8 cellular contexts compared by ENCODE assay signal in genomic region chr19:3699741-3700241, GRCh38. TPM values are rescaled to one million over a fixed set of nuclear protein-coding genes. Genes with fewer than 3 reads are reported as not detected.
DNase-seq lines count a peak whose midpoint lies in the region; ATAC-seq and TF ChIP-seq lines count a peak whose summit lies in the region.

No MANE protein-coding gene starts in this region.

- CTCF ChIA-PET in Calu3 (lab: Charles Lee): interaction anchor here (1.8 kb wide), 1 partner anchor 9 kb away, joined by 5 read pairs; the partner anchor contains the start of gene TJP3

- H3K9me3 Mint-ChIP-seq in Calu3 (ENCODE audit: low read depth, unreplicated experiment): no peaks in the 10 kb centered on the region

- H3K27me3 Mint-ChIP-seq in Calu3 (ENCODE audit: unreplicated experiment): no peaks in the 10 kb centered on the region

- peaks cover 0 to 2% (median 0%) of the 10 kb centered on the region in 3 donors for H3K27me3 ChIP-seq in gastrocnemius medialis

- no TSS peak for BruUV-seq in Calu3 (replicated peaks; lab: Mats Ljungman, UMichigan)

- H3K27ac Mint-ChIP-seq in Calu3 (ENCODE audit: unreplicated experiment): no peak overlapping the region

- in situ Hi-C loops in gastrocnemius medialis (cut with MboI; ENCODE audit: low sequenced_read_pairs in 4 of 4): loop anchor here in 2 of 4 donors (5.0 kb wide), 1 partner anchor 37 kb away; no protein-coding TSS in a partner anchor

- DNase-seq in Calu3 (no peak), HFF-Myc (ENCODE audit: extremely low read depth, low read depth) (no peak), fibroblast of pulmonary artery (ENCODE audit: low read depth) (no peak), gastrocnemius medialis (no peak), NCI-H345 (lab: John Stamatoyannopoulos, UW) (no peak)
- DNase-seq in stimulated activated CD4-positive, alpha-beta T cell treated with anti-CD3 and anti-CD28 coated beads, Interleukin-12 subunit alpha, Interleukin-12 subunit beta, amount 100 ng/mL, for 4 hours: no peak

- peak overlapping the region; percentile 82 for H3K4me3 ChIP-seq in HFF-Myc (replicated peaks; ENCODE audit: low read depth, low read length)
- peak overlapping the region; percentile 84 for H3K4me3 ChIP-seq in fibroblast of pulmonary artery (replicated peaks; ENCODE audit: low read depth, low read length)
- peak overlapping the region; percentile 59 to 90 (median 64) for H3K4me3 ChIP-seq in gastrocnemius medialis

- peaks cover 0 to 19% of the 10 kb centered on the region in 2 donors for H3K4me1 ChIP-seq in gastrocnemius medialis

- no peaks in the 10 kb centered on the region for H3K9me3 ChIP-seq in gastrocnemius medialis

- no peak for TF ChIP-seq POLR2A in gastrocnemius medialis (IDR thresholded peaks at IDR 0.05)

- intact Hi-C loops in Calu3 (cut with micrococcal nuclease; ENCODE audit: unreplicated experiment) (no loop called here), gastrocnemius medialis (cut with DNase I; ENCODE audit: low total_unique reads) (loop anchor here (1.0 kb wide), 2 partner anchors 29 to 33 kb away; no protein-coding TSS in a partner anchor)

- H3K27ac ChIP-seq in gastrocnemius medialis: peak overlapping the region; percentile 76 to 83 (median 81)

- peak overlapping the region; percentile 73 for H3K4me3 Mint-ChIP-seq in Calu3 (ENCODE audit: low read depth, unreplicated experiment)

- ATAC-seq in SK-N-SH treated with all-trans-retinoic acid at 6 μM for 48 hours: peak; percentile 11
- peak; percentile 12 to 22 for ATAC-seq in gastrocnemius medialis
- no peak for ATAC-seq in GM21390 (IDR thresholded peaks at IDR 0.05; ENCODE audit: unreplicated experiment)

- H3K36me3 Mint-ChIP-seq in Calu3 (ENCODE audit: insufficient read depth, unreplicated experiment): peaks cover 23% of the 10 kb centered on the region

- TF ChIP-seq CTCF in Calu3 (IDR thresholded peaks at IDR 0.05; ENCODE audit: unreplicated experiment): no peak
- no peak for TF ChIP-seq CTCF in HFF-Myc (IDR thresholded peaks at IDR 0.05; ENCODE audit: low read depth, low read length, missing control alignments)
- no peak for TF ChIP-seq CTCF in fibroblast of pulmonary artery (IDR thresholded peaks at IDR 0.05; ENCODE audit: low read length, missing control alignments)
- no peak for TF ChIP-seq CTCF in gastrocnemius medialis (IDR thresholded peaks at IDR 0.05 in 4 of 5, conservative IDR thresholded peaks at IDR 0.05 in 1 of 5)

- H3K36me3 ChIP-seq in gastrocnemius medialis: no peaks in the 10 kb centered on the region

- H3K4me1 Mint-ChIP-seq in Calu3 (ENCODE audit: low read depth, unreplicated experiment): no peaks in the 10 kb centered on the region

TF ChIP-seq in SK-N-SH treated with all-trans-retinoic acid at 6 μM for 48 hours, 23 proteins besides CTCF, POLR2A, EP300 and RAD21:
- TF ChIP-seq ESRRG (CRISPR knock-in tag; IDR thresholded peaks at IDR 0.05) (no peak), ZNF565 (CRISPR knock-in tag; conservative IDR thresholded peaks at IDR 0.05; ENCODE audit: low read depth) (no peak), ZFP30 (CRISPR knock-in tag; IDR thresholded peaks at IDR 0.05) (no peak), ZC3H10 (CRISPR knock-in tag; IDR thresholded peaks at IDR 0.05) (no peak), PATZ1 (CRISPR knock-in tag; IDR thresholded peaks at IDR 0.05; ENCODE audit: borderline replicate concordance) (no peak), ARNTL (CRISPR knock-in tag; IDR thresholded peaks at IDR 0.05; ENCODE audit: borderline replicate concordance, low read depth) (no peak), BACH2 (CRISPR knock-in tag; IDR thresholded peaks at IDR 0.05; ENCODE audit: borderline replicate concordance) (no peak), TOX (CRISPR knock-in tag; IDR thresholded peaks at IDR 0.05; ENCODE audit: borderline replicate concordance) (no peak), SNAI2 (CRISPR knock-in tag; IDR thresholded peaks at IDR 0.05) (no peak)

RNA-seq across cellular contexts. Expression of gene PIP5K1C, which starts 0.5 kb away (rescaled TPM):
- total RNA-seq in Calu3 (2022): 23.6 and 26.3 TPM in 2 replicates
- 10 to 100 TPM in 3 of 4 donors, 1 to 10 TPM in 1; 8.2 to 18.0 (median 17.3) TPM for total RNA-seq in gastrocnemius medialis

RNA-seq across cellular contexts. Expression of gene TJP3, which starts 8.4 kb away (rescaled TPM):
- total RNA-seq in Calu3 (2022) (84.8 and 111 TPM in 2 replicates), gastrocnemius medialis (1 to 10 TPM in 3 of 4 donors, under 1 TPM in 1; 0.67 to 3.7 (median 1.7) TPM)

Comparison
In these comparisons a context has a peak if more than half of its experiments do, and no peak if none do; other contexts are left out.
1. RNA of gene TJP3, which starts 8.4 kb away (total RNA-seq): 84.8 to 111 TPM in Calu3; 0.67 to 3.7 TPM in gastrocnemius medialis; every median in the first group is over 10 times any median in the second.
2. Peak in every context shown above with its lines, with median percentiles within 50 percentile points of each other: H3K4me3 ChIP-seq.